ENCODE assay signal across 12 cellular contexts in genomic region chr3:195893516-195893915, GRCh38. TPM values are rescaled to one million over a fixed set of nuclear protein-coding genes. Genes with fewer than 3 reads are reported as not detected.
DNase-seq lines count a peak whose midpoint lies in the region; ATAC-seq and TF ChIP-seq lines count a peak whose summit lies in the region.
"Had no signal": no experiment of that assay in that cellular context is flagged by ENCODE, and none has a peak within 500 bp of the region (broad histone marks: within the 10 kb centered on the region; RNA-seq: fewer than 3 reads in every experiment).

No MANE protein-coding gene starts in this region.

- no peaks in the 10 kb centered on the region for H3K36me3 Mint-ChIP-seq in glutamatergic neuron (ENCODE audit: unreplicated experiment)
- H3K36me3 Mint-ChIP-seq: activated naive CD8-positive, alpha-beta T cell treated with anti-CD3 and anti-CD28 coated beads for 36 hours; mesothelial cell of epicardium had no signal

- H3K27me3 Mint-ChIP-seq in glutamatergic neuron (ENCODE audit: unreplicated experiment) = peaks cover 9% of the 10 kb centered on the region
- H3K27me3 Mint-ChIP-seq: activated naive CD8-positive, alpha-beta T cell treated with anti-CD3 and anti-CD28 coated beads for 36 hours had no signal

- peaks cover 56% of the 10 kb centered on the region for H3K79me2 ChIP-seq in GM23248 (ENCODE audit: insufficient read depth)

- TF ChIP-seq CTCF in glutamatergic neuron (IDR thresholded peaks at IDR 0.05; ENCODE audit: partially characterized antibody, unreplicated experiment) (no peak), psoas muscle (IDR thresholded peaks at IDR 0.05) (no peak), WERI-Rb-1 (IDR thresholded peaks at IDR 0.05; ENCODE audit: low read depth, low read length) (no peak), GM13977 (IDR thresholded peaks at IDR 0.05; ENCODE audit: extremely low read depth, insufficient read depth, missing control alignments) (no peak)

- intact Hi-C loops in psoas muscle (cut with DNase I) = no loop called here

- peak overlapping the region; percentile 61 for H3K4me3 Mint-ChIP-seq in glutamatergic neuron (ENCODE audit: unreplicated experiment)

- DNase-seq in GM23248 (no peak), NT2/D1 (ENCODE audit: low read depth, low spot score) (no peak), glutamatergic neuron (no peak), psoas muscle (peak; percentile 36 to 68), WERI-Rb-1 (no peak), DMS79 treated with DMSO at 0.1 percent for 48 hours (lab: John Stamatoyannopoulos, UW) (no peak), GM13977 (ENCODE audit: low spot score) (no peak)
- DNase-seq in activated CD4-positive, alpha-beta T cell treated with anti-CD3 and anti-CD28 coated beads, Interleukin-2, amount 50 U/mL, for 48 hours = no peak
- DNase-seq: activated naive CD8-positive, alpha-beta T cell treated with anti-CD3 and anti-CD28 coated beads for 36 hours; DMS53; stimulated activated CD4-positive, alpha-beta T cell treated with anti-CD3 and anti-CD28 coated beads, Interleukin-4, amount 100 ng/mL, for 24 hours had no signal

- H3F3A ChIP-seq in GM23248 (ENCODE audit: insufficient read depth) = peaks cover 23% of the 10 kb centered on the region

- peak overlapping the region; percentile 80 for H3K9ac ChIP-seq in GM23248
- H3K9ac ChIP-seq in NT2/D1 (ENCODE audit: insufficient read length, low read depth) = peak overlapping the region; percentile 44

- no peaks in the 10 kb centered on the region for H3K27me3 ChIP-seq in GM23248 (replicated peaks; ENCODE audit: insufficient read depth)
- no peaks in the 10 kb centered on the region for H3K27me3 ChIP-seq in NT2/D1 (ENCODE audit: insufficient read depth, insufficient read length)
- no peaks in the 10 kb centered on the region for H3K27me3 ChIP-seq in psoas muscle (ENCODE audit: insufficient read depth in 3 of 3, low read length in 2 of 3)
- no peaks in the 10 kb centered on the region for H3K27me3 ChIP-seq in WERI-Rb-1 (ENCODE audit: insufficient read depth, low read depth, severe bottlenecking)

- in situ Hi-C loops in GM23248 (cut with MboI) = no loop called here
- in situ Hi-C loops in GM13977 (cut with MboI; ENCODE audit: low pct_unique_long_range_greater_than_20kb, low sequenced_read_pairs, unreplicated experiment) = no loop called here

- WGBS in GM23248 (ENCODE audit: low coverage in 1 of 2, low lambda C conversion rate in 2 of 2, missing lambda C conversion rate in 2 of 2), 2 experiments = 67 to 75% methylated on average over 4 of the region's 4 CpGs
- 13 to 19% (median 17%) methylated on average over 4 of the region's 4 CpGs for whole genome bisulfite sequencing in psoas muscle, 3 donors

- H3K4me1 Mint-ChIP-seq in glutamatergic neuron (ENCODE audit: low read depth, unreplicated experiment) = peaks cover 44% of the 10 kb centered on the region

- H3K36me3 ChIP-seq in GM23248 (ENCODE audit: low read depth) = no peaks in the 10 kb centered on the region
- H3K36me3 ChIP-seq in NT2/D1 (ENCODE audit: insufficient read depth, insufficient read length, low read length) = peaks cover 9% of the 10 kb centered on the region
- no peaks in the 10 kb centered on the region for H3K36me3 ChIP-seq in psoas muscle (ENCODE audit: insufficient read depth in 1 of 2, low read depth in 1 of 2)
- H3K36me3 ChIP-seq in WERI-Rb-1 = no peaks in the 10 kb centered on the region

- H3K9me3 ChIP-seq in GM23248 (ENCODE audit: low read depth) (no peaks in the 10 kb centered on the region), NT2/D1 (ENCODE audit: insufficient read depth, low read length) (no peaks in the 10 kb centered on the region), psoas muscle (no peaks in the 10 kb centered on the region), WERI-Rb-1 (ENCODE audit: severe bottlenecking) (no peaks in the 10 kb centered on the region)

- H3K4me2 ChIP-seq in GM23248 (ENCODE audit: unreplicated experiment) = no peak overlapping the region

- H2AFZ ChIP-seq in GM23248 = no peak overlapping the region

- no peaks in the 10 kb centered on the region for H3K9me2 ChIP-seq in GM23248 (ENCODE audit: insufficient read depth)

- H3K27ac ChIP-seq in GM23248 (peak overlapping the region; percentile 26; the same call in 1 of the 2 replicates), psoas muscle (peak overlapping the region; percentile 91), WERI-Rb-1 (no peak overlapping the region)

- no peaks in the 10 kb centered on the region for H4K20me1 ChIP-seq in GM23248 (ENCODE audit: insufficient read depth)

- H3K9me3 Mint-ChIP-seq in glutamatergic neuron (ENCODE audit: unreplicated experiment) = peaks cover 10% of the 10 kb centered on the region
- H3K9me3 Mint-ChIP-seq: activated naive CD8-positive, alpha-beta T cell treated with anti-CD3 and anti-CD28 coated beads for 36 hours; mesothelial cell of epicardium had no signal

- H3K4me3 ChIP-seq in GM23248 (no peak overlapping the region), NT2/D1 (ENCODE audit: insufficient read length, low read depth) (no peak overlapping the region), psoas muscle (peak overlapping the region; percentile 53), WERI-Rb-1 (ENCODE audit: low read depth, low read length) (no peak overlapping the region)

- peak overlapping the region; percentile 62 for H3K27ac Mint-ChIP-seq in glutamatergic neuron (ENCODE audit: unreplicated experiment)
- H3K27ac Mint-ChIP-seq: activated naive CD8-positive, alpha-beta T cell treated with anti-CD3 and anti-CD28 coated beads for 36 hours; mesothelial cell of epicardium had no signal

- H3K4me1 ChIP-seq in GM23248 (ENCODE audit: insufficient read depth) (peaks cover 35% of the 10 kb centered on the region), NT2/D1 (ENCODE audit: insufficient read depth, insufficient read length) (peaks cover 55% of the 10 kb centered on the region), psoas muscle (peaks cover 81% of the 10 kb centered on the region)

- no peak for ATAC-seq in psoas muscle

RNA-seq across cellular contexts. Expression of gene TNK2, which starts 14.8 kb away (rescaled TPM):
- 8.5 and 12.3 TPM in 2 replicates for total RNA-seq in GM23248 (2014; rRNA removed; shearing (Covaris generic))
- polyA plus RNA-seq in GM23248 (2016; fragmentation: Nextera tagmentation; extraction: Ambion mirVana) = 3.2 and 3.4 TPM in 2 replicates
- 46.2 TPM for total RNA-seq in glutamatergic neuron (ENCODE audit: unreplicated experiment)
- total RNA-seq in psoas muscle = 100 to 1,000 TPM in 1 of 4 donors, 10 to 100 TPM in 3; 41.7 to 322 (median 77.6) TPM
- polyA plus RNA-seq in psoas muscle = 10 to 100 TPM; 37.1 to 67.1 (median 52.2) TPM

Comparison
In these comparisons a context has a peak if more than half of its experiments do, and no peak if none do; other contexts are left out.
1. DNase-seq: peak in psoas muscle (2 of 2); none in GM23248 (single experiment), NT2/D1 (single experiment), glutamatergic neuron (single experiment), WERI-Rb-1 (single experiment), DMS79 treated with DMSO at 0.1 percent for 48 hours (single experiment), activated CD4-positive, alpha-beta T cell treated with anti-CD3 and anti-CD28 coated beads, Interleukin-2, amount 50 U/mL, for 48 hours (0 of 2) and GM13977 (single experiment).